ENCODE assay signal across 1 cellular context in the genomic region with DNA sequence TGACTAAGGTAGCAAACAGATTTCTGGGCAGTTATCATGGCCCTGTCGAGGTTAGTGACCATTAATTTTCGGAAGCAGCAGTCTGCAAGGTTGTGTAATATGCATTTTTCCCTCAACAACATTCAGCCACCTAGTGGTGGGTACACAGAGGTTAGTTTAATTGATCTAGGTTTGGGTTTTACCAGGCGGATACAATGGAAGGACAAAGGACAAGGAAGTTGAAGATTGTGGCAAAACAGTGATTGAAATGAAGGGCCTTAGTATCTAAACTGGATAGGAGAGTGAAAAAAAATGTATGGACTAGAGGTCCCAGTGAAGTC.
TF ChIP-seq lines count a peak whose summit lies in the region.

No MANE protein-coding gene starts in this region.

TF ChIP-seq in HepG2, 621 proteins besides CTCF, POLR2A, EP300 and RAD21 (continued from another document and continues in another):
- TF ChIP-seq, protein P1, sequence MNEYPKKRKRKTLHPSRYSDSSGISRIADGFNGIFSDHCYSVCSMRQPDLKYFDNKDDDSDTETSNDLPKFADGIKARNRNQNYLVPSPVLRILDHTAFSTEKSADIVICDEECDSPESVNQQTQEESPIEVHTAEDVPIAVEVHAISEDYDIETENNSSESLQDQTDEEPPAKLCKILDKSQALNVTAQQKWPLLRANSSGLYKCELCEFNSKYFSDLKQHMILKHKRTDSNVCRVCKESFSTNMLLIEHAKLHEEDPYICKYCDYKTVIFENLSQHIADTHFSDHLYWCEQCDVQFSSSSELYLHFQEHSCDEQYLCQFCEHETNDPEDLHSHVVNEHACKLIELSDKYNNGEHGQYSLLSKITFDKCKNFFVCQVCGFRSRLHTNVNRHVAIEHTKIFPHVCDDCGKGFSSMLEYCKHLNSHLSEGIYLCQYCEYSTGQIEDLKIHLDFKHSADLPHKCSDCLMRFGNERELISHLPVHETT (CRISPR knock-in tag; conservative IDR thresholded peaks at IDR 0.05), result no peak
- TF ChIP-seq NKX3-1 (CRISPR knock-in tag; IDR thresholded peaks at IDR 0.05) (no peak), SOX6 (IDR thresholded peaks at IDR 0.05) (no peak), SOX6 (CRISPR knock-in tag; IDR thresholded peaks at IDR 0.05) (peak; percentile 48; the same call in 1 of the 2 replicates), SP4 (CRISPR knock-in tag; IDR thresholded peaks at IDR 0.05) (no peak), ZFP37 (CRISPR knock-in tag; IDR thresholded peaks at IDR 0.05; ENCODE audit: borderline replicate concordance) (no peak), FOXA1 (IDR thresholded peaks at IDR 0.05) (no peak), FOXA1 (CRISPR knock-in tag; IDR thresholded peaks at IDR 0.05) (peak; percentile 62), ZC3H4 (CRISPR knock-in tag; IDR thresholded peaks at IDR 0.05; ENCODE audit: borderline replicate concordance) (no peak), ZFP1 (CRISPR knock-in tag; IDR thresholded peaks at IDR 0.05) (no peak), RBFOX2 (IDR thresholded peaks at IDR 0.05; ENCODE audit: low read depth, low read length) (no peak), KDM3A (CRISPR knock-in tag; IDR thresholded peaks at IDR 0.05; ENCODE audit: low read depth) (no peak), FOXP1 (IDR thresholded peaks at IDR 0.05) (no peak), FOXP1 (CRISPR knock-in tag; IDR thresholded peaks at IDR 0.05) (peak; percentile 55; the same call in 1 of the 2 replicates), CEBPG (CRISPR knock-in tag; IDR thresholded peaks at IDR 0.05) (peak; percentile 95), ZNF460 (CRISPR knock-in tag; IDR thresholded peaks at IDR 0.05; ENCODE audit: borderline replicate concordance) (no peak), ZNF230 (CRISPR knock-in tag; IDR thresholded peaks at IDR 0.05) (no peak), KLF6 (CRISPR knock-in tag; IDR thresholded peaks at IDR 0.05) (no peak), DNMT3B (CRISPR knock-in tag; conservative IDR thresholded peaks at IDR 0.05) (peak; percentile 44; the same call in 1 of the 2 replicates), FOXJ3 (CRISPR knock-in tag; IDR thresholded peaks at IDR 0.05; ENCODE audit: borderline replicate concordance) (no peak), EED (CRISPR knock-in tag; IDR thresholded peaks at IDR 0.05) (no peak), PCBP2 (optimal IDR thresholded peaks at IDR 0.05; ENCODE audit: low read depth, low read length, poor library complexity, severe bottlenecking) (no peak), ZNF616 (CRISPR knock-in tag; IDR thresholded peaks at IDR 0.05; ENCODE audit: low read depth) (no peak), SIX1 (CRISPR knock-in tag; IDR thresholded peaks at IDR 0.05; ENCODE audit: borderline replicate concordance) (no peak), ZNF792 (CRISPR knock-in tag; IDR thresholded peaks at IDR 0.05) (no peak), ZNF326 (CRISPR knock-in tag; IDR thresholded peaks at IDR 0.05; ENCODE audit: borderline replicate concordance) (no peak), ZBTB21 (CRISPR knock-in tag; IDR thresholded peaks at IDR 0.05) (no peak), ZNF274 (CRISPR knock-in tag; IDR thresholded peaks at IDR 0.05) (no peak), ZNF138 (CRISPR knock-in tag; IDR thresholded peaks at IDR 0.05; ENCODE audit: low read depth) (no peak), ISL2 (CRISPR knock-in tag; IDR thresholded peaks at IDR 0.05) (0 out of 2 replicates have a peak, but pooled peaks have one; percentile 30), ZBTB8A (CRISPR knock-in tag; IDR thresholded peaks at IDR 0.05; ENCODE audit: borderline replicate concordance, low read depth) (no peak), ZNF572 (CRISPR knock-in tag; IDR thresholded peaks at IDR 0.05) (no peak), ELF3 (CRISPR knock-in tag; IDR thresholded peaks at IDR 0.05) (peak; percentile 44; the same call in 1 of the 2 replicates), ZNF350 (CRISPR knock-in tag; IDR thresholded peaks at IDR 0.05; ENCODE audit: borderline replicate concordance, low read depth) (no peak)
- TF ChIP-seq, protein P2, sequence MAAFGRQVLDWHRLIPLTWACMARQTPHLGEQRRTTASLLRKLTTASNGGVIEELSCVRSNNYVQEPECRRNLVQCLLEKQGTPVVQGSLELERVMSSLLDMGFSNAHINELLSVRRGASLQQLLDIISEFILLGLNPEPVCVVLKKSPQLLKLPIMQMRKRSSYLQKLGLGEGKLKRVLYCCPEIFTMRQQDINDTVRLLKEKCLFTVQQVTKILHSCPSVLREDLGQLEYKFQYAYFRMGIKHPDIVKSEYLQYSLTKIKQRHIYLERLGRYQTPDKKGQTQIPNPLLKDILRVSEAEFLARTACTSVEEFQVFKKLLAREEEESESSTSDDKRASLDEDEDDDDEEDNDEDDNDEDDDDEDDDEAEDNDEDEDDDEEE (CRISPR knock-in tag; IDR thresholded peaks at IDR 0.05), result no peak
- TF ChIP-seq, protein P3, sequence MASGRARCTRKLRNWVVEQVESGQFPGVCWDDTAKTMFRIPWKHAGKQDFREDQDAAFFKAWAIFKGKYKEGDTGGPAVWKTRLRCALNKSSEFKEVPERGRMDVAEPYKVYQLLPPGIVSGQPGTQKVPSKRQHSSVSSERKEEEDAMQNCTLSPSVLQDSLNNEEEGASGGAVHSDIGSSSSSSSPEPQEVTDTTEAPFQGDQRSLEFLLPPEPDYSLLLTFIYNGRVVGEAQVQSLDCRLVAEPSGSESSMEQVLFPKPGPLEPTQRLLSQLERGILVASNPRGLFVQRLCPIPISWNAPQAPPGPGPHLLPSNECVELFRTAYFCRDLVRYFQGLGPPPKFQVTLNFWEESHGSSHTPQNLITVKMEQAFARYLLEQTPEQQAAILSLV (CRISPR knock-in tag; IDR thresholded peaks at IDR 0.05; ENCODE audit: borderline replicate concordance), result no peak
- TF ChIP-seq, protein P4, sequence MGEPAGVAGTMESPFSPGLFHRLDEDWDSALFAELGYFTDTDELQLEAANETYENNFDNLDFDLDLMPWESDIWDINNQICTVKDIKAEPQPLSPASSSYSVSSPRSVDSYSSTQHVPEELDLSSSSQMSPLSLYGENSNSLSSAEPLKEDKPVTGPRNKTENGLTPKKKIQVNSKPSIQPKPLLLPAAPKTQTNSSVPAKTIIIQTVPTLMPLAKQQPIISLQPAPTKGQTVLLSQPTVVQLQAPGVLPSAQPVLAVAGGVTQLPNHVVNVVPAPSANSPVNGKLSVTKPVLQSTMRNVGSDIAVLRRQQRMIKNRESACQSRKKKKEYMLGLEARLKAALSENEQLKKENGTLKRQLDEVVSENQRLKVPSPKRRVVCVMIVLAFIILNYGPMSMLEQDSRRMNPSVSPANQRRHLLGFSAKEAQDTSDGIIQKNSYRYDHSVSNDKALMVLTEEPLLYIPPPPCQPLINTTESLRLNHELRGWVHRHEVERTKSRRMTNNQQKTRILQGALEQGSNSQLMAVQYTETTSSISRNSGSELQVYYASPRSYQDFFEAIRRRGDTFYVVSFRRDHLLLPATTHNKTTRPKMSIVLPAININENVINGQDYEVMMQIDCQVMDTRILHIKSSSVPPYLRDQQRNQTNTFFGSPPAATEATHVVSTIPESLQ (CRISPR knock-in tag; conservative IDR thresholded peaks at IDR 0.05), result no peak
- TF ChIP-seq, protein P5, sequence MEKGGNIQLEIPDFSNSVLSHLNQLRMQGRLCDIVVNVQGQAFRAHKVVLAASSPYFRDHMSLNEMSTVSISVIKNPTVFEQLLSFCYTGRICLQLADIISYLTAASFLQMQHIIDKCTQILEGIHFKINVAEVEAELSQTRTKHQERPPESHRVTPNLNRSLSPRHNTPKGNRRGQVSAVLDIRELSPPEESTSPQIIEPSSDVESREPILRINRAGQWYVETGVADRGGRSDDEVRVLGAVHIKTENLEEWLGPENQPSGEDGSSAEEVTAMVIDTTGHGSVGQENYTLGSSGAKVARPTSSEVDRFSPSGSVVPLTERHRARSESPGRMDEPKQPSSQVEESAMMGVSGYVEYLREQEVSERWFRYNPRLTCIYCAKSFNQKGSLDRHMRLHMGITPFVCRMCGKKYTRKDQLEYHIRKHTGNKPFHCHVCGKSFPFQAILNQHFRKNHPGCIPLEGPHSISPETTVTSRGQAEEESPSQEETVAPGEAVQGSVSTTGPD (CRISPR knock-in tag; IDR thresholded peaks at IDR 0.05), result no peak
- TF ChIP-seq, protein P6, sequence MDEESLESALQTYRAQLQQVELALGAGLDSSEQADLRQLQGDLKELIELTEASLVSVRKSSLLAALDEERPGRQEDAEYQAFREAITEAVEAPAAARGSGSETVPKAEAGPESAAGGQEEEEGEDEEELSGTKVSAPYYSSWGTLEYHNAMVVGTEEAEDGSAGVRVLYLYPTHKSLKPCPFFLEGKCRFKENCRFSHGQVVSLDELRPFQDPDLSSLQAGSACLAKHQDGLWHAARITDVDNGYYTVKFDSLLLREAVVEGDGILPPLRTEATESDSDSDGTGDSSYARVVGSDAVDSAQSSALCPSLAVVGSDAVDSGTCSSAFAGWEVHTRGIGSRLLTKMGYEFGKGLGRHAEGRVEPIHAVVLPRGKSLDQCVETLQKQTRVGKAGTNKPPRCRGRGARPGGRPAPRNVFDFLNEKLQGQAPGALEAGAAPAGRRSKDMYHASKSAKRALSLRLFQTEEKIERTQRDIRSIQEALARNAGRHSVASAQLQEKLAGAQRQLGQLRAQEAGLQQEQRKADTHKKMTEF (CRISPR knock-in tag; IDR thresholded peaks at IDR 0.05), result peak; percentile 58; the same call in 1 of the 2 replicates
- TF ChIP-seq, protein P7, sequence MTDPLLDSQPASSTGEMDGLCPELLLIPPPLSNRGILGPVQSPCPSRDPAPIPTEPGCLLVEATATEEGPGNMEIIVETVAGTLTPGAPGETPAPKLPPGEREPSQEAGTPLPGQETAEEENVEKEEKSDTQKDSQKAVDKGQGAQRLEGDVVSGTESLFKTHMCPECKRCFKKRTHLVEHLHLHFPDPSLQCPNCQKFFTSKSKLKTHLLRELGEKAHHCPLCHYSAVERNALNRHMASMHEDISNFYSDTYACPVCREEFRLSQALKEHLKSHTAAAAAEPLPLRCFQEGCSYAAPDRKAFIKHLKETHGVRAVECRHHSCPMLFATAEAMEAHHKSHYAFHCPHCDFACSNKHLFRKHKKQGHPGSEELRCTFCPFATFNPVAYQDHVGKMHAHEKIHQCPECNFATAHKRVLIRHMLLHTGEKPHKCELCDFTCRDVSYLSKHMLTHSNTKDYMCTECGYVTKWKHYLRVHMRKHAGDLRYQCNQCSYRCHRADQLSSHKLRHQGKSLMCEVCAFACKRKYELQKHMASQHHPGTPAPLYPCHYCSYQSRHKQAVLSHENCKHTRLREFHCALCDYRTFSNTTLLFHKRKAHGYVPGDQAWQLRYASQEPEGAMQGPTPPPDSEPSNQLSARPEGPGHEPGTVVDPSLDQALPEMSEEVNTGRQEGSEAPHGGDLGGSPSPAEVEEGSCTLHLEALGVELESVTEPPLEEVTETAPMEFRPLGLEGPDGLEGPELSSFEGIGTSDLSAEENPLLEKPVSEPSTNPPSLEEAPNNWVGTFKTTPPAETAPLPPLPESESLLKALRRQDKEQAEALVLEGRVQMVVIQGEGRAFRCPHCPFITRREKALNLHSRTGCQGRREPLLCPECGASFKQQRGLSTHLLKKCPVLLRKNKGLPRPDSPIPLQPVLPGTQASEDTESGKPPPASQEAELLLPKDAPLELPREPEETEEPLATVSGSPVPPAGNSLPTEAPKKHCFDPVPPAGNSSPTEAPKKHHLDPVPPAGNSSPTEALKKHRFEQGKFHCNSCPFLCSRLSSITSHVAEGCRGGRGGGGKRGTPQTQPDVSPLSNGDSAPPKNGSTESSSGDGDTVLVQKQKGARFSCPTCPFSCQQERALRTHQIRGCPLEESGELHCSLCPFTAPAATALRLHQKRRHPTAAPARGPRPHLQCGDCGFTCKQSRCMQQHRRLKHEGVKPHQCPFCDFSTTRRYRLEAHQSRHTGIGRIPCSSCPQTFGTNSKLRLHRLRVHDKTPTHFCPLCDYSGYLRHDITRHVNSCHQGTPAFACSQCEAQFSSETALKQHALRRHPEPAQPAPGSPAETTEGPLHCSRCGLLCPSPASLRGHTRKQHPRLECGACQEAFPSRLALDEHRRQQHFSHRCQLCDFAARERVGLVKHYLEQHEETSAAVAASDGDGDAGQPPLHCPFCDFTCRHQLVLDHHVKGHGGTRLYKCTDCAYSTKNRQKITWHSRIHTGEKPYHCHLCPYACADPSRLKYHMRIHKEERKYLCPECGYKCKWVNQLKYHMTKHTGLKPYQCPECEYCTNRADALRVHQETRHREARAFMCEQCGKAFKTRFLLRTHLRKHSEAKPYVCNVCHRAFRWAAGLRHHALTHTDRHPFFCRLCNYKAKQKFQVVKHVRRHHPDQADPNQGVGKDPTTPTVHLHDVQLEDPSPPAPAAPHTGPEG (CRISPR knock-in tag; IDR thresholded peaks at IDR 0.05), result no peak
- TF ChIP-seq, protein P8, sequence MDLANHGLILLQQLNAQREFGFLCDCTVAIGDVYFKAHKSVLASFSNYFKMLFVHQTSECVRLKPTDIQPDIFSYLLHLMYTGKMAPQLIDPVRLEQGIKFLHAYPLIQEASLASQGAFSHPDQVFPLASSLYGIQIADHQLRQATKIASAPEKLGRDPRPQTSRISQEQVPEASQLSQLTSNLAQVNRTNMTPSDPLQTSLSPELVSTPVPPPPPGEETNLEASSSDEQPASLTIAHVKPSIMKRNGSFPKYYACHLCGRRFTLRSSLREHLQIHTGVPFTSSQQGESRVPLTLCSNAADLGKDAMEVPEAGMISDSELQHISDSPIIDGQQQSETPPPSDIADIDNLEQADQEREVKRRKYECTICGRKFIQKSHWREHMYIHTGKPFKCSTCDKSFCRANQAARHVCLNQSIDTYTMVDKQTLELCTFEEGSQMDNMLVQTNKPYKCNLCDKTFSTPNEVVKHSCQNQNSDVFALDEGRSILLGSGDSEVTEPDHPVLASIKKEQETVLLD (CRISPR knock-in tag; IDR thresholded peaks at IDR 0.05; ENCODE audit: low read depth), result no peak
- TF ChIP-seq, protein P9, sequence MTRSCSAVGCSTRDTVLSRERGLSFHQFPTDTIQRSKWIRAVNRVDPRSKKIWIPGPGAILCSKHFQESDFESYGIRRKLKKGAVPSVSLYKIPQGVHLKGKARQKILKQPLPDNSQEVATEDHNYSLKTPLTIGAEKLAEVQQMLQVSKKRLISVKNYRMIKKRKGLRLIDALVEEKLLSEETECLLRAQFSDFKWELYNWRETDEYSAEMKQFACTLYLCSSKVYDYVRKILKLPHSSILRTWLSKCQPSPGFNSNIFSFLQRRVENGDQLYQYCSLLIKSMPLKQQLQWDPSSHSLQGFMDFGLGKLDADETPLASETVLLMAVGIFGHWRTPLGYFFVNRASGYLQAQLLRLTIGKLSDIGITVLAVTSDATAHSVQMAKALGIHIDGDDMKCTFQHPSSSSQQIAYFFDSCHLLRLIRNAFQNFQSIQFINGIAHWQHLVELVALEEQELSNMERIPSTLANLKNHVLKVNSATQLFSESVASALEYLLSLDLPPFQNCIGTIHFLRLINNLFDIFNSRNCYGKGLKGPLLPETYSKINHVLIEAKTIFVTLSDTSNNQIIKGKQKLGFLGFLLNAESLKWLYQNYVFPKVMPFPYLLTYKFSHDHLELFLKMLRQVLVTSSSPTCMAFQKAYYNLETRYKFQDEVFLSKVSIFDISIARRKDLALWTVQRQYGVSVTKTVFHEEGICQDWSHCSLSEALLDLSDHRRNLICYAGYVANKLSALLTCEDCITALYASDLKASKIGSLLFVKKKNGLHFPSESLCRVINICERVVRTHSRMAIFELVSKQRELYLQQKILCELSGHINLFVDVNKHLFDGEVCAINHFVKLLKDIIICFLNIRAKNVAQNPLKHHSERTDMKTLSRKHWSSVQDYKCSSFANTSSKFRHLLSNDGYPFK (CRISPR knock-in tag; IDR thresholded peaks at IDR 0.05; ENCODE audit: borderline replicate concordance), result no peak
- TF ChIP-seq, protein P10, sequence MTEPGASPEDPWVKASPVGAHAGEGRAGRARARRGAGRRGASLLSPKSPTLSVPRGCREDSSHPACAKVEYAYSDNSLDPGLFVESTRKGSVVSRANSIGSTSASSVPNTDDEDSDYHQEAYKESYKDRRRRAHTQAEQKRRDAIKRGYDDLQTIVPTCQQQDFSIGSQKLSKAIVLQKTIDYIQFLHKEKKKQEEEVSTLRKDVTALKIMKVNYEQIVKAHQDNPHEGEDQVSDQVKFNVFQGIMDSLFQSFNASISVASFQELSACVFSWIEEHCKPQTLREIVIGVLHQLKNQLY (CRISPR knock-in tag; IDR thresholded peaks at IDR 0.05), result no peak
